Comparison of ENCODE assay signal across 1 cellular context in the genomic region with DNA sequence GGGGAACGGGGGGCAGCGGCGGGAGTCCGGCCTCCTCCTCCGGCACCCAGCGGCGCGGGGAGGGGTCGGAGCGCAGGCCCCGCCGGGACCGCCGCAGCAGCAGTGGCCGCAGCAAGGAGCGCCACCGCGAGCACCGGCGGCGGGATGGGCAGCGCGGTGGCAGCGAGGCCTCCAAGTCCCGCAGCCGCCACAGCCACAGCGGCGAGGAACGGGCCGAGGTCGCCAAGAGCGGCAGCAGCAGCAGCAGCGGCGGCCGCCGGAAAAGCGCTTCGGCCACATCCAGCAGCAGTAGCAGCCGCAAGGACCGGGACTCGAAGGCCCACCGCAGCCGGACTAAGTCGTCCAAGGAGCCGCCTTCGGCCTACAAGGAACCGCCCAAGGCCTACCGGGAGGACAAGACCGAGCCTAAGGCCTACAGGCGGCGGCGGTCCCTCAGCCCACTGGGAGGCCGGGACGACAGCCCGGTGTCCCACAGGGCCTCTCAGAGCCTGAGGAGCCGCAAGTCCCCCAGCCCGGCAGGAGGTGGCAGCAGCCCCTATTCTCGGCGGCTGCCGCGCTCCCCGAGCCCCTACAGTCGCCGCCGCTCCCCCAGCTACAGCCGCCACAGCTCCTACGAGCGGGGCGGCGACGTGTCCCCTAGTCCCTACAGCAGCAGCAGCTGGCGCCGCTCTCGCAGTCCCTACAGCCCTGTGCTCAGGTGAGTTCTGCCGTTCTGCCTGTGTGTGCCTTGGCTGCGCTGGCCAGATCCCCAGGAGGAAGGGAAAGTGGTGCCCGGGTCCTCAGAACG.
TF ChIP-seq lines count a peak whose summit lies in the region.

No MANE protein-coding gene starts in this region.

TF ChIP-seq in HepG2, 621 proteins besides CTCF, POLR2A, EP300 and RAD21 (continued from another document and continues in another):
- TF ChIP-seq, protein P1, sequence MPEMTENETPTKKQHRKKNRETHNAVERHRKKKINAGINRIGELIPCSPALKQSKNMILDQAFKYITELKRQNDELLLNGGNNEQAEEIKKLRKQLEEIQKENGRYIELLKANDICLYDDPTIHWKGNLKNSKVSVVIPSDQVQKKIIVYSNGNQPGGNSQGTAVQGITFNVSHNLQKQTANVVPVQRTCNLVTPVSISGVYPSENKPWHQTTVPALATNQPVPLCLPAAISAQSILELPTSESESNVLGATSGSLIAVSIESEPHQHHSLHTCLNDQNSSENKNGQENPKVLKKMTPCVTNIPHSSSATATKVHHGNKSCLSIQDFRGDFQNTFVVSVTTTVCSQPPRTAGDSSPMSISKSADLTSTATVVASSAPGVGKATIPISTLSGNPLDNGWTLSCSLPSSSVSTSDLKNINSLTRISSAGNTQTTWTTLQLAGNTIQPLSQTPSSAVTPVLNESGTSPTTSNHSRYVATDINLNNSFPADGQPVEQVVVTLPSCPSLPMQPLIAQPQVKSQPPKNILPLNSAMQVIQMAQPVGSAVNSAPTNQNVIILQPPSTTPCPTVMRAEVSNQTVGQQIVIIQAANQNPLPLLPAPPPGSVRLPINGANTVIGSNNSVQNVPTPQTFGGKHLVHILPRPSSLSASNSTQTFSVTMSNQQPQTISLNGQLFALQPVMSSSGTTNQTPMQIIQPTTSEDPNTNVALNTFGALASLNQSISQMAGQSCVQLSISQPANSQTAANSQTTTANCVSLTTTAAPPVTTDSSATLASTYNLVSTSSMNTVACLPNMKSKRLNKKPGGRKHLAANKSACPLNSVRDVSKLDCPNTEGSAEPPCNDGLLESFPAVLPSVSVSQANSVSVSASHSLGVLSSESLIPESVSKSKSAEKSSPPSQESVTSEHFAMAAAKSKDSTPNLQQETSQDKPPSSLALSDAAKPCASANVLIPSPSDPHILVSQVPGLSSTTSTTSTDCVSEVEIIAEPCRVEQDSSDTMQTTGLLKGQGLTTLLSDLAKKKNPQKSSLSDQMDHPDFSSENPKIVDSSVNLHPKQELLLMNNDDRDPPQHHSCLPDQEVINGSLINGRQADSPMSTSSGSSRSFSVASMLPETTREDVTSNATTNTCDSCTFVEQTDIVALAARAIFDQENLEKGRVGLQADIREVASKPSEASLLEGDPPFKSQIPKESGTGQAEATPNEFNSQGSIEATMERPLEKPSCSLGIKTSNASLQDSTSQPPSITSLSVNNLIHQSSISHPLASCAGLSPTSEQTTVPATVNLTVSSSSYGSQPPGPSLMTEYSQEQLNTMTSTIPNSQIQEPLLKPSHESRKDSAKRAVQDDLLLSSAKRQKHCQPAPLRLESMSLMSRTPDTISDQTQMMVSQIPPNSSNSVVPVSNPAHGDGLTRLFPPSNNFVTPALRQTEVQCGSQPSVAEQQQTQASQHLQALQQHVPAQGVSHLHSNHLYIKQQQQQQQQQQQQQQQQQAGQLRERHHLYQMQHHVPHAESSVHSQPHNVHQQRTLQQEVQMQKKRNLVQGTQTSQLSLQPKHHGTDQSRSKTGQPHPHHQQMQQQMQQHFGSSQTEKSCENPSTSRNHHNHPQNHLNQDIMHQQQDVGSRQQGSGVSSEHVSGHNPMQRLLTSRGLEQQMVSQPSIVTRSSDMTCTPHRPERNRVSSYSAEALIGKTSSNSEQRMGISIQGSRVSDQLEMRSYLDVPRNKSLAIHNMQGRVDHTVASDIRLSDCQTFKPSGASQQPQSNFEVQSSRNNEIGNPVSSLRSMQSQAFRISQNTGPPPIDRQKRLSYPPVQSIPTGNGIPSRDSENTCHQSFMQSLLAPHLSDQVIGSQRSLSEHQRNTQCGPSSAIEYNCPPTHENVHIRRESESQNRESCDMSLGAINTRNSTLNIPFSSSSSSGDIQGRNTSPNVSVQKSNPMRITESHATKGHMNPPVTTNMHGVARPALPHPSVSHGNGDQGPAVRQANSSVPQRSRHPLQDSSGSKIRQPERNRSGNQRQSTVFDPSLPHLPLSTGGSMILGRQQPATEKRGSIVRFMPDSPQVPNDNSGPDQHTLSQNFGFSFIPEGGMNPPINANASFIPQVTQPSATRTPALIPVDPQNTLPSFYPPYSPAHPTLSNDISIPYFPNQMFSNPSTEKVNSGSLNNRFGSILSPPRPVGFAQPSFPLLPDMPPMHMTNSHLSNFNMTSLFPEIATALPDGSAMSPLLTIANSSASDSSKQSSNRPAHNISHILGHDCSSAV (CRISPR knock-in tag; IDR thresholded peaks at IDR 0.05; ENCODE audit: borderline replicate concordance), result no peak
- peak; percentile 84 for TF ChIP-seq ZNF292 (CRISPR knock-in tag; IDR thresholded peaks at IDR 0.05; ENCODE audit: borderline replicate concordance, low read depth)
- no peak for TF ChIP-seq FOXA1 (IDR thresholded peaks at IDR 0.05)
- no peak for TF ChIP-seq FOXA1 (CRISPR knock-in tag; IDR thresholded peaks at IDR 0.05)
- no peak for TF ChIP-seq PAF1 (CRISPR knock-in tag; IDR thresholded peaks at IDR 0.05)
- no peak for TF ChIP-seq ETV6 (CRISPR knock-in tag; conservative IDR thresholded peaks at IDR 0.05)
- TF ChIP-seq ARID2 (CRISPR knock-in tag; IDR thresholded peaks at IDR 0.05; ENCODE audit: borderline replicate concordance), result no peak
- TF ChIP-seq DNMT3B (CRISPR knock-in tag; conservative IDR thresholded peaks at IDR 0.05), result no peak
- TF ChIP-seq HDAC1 (CRISPR knock-in tag; IDR thresholded peaks at IDR 0.05), result peak; percentile 67
- TF ChIP-seq MED8 (CRISPR knock-in tag; IDR thresholded peaks at IDR 0.05; ENCODE audit: insufficient replicate concordance), result no peak
- TF ChIP-seq ZNF552 (CRISPR knock-in tag; IDR thresholded peaks at IDR 0.05; ENCODE audit: borderline replicate concordance), result peak; percentile 56; the same call in 1 of the 2 replicates
- no peak for TF ChIP-seq ZNF350 (CRISPR knock-in tag; IDR thresholded peaks at IDR 0.05; ENCODE audit: borderline replicate concordance, low read depth)
- TF ChIP-seq, protein P2, sequence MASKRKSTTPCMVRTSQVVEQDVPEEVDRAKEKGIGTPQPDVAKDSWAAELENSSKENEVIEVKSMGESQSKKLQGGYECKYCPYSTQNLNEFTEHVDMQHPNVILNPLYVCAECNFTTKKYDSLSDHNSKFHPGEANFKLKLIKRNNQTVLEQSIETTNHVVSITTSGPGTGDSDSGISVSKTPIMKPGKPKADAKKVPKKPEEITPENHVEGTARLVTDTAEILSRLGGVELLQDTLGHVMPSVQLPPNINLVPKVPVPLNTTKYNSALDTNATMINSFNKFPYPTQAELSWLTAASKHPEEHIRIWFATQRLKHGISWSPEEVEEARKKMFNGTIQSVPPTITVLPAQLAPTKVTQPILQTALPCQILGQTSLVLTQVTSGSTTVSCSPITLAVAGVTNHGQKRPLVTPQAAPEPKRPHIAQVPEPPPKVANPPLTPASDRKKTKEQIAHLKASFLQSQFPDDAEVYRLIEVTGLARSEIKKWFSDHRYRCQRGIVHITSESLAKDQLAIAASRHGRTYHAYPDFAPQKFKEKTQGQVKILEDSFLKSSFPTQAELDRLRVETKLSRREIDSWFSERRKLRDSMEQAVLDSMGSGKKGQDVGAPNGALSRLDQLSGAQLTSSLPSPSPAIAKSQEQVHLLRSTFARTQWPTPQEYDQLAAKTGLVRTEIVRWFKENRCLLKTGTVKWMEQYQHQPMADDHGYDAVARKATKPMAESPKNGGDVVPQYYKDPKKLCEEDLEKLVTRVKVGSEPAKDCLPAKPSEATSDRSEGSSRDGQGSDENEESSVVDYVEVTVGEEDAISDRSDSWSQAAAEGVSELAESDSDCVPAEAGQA (IDR thresholded peaks at IDR 0.05; ENCODE audit: low read depth), result no peak
- TF ChIP-seq, protein P2 (CRISPR knock-in tag; IDR thresholded peaks at IDR 0.05; ENCODE audit: borderline replicate concordance), result 0 out of 2 replicates have a peak, but pooled peaks have one; percentile 27
- TF ChIP-seq DMAP1 (CRISPR knock-in tag; IDR thresholded peaks at IDR 0.05), result no peak
- no peak for TF ChIP-seq SP1 (IDR thresholded peaks at IDR 0.05)
- no peak for TF ChIP-seq SP1 (CRISPR knock-in tag; IDR thresholded peaks at IDR 0.05)
- TF ChIP-seq ELF1 (CRISPR knock-in tag; IDR thresholded peaks at IDR 0.05), result no peak
- no peak for TF ChIP-seq KDM1A (CRISPR knock-in tag; IDR thresholded peaks at IDR 0.05)
- no peak for TF ChIP-seq PLRG1 (conservative IDR thresholded peaks at IDR 0.05)
- TF ChIP-seq, protein P3, sequence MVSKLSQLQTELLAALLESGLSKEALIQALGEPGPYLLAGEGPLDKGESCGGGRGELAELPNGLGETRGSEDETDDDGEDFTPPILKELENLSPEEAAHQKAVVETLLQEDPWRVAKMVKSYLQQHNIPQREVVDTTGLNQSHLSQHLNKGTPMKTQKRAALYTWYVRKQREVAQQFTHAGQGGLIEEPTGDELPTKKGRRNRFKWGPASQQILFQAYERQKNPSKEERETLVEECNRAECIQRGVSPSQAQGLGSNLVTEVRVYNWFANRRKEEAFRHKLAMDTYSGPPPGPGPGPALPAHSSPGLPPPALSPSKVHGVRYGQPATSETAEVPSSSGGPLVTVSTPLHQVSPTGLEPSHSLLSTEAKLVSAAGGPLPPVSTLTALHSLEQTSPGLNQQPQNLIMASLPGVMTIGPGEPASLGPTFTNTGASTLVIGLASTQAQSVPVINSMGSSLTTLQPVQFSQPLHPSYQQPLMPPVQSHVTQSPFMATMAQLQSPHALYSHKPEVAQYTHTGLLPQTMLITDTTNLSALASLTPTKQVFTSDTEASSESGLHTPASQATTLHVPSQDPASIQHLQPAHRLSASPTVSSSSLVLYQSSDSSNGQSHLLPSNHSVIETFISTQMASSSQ (IDR thresholded peaks at IDR 0.05; ENCODE audit: low read depth), result no peak
- TF ChIP-seq, protein P3 (CRISPR knock-in tag; IDR thresholded peaks at IDR 0.05; ENCODE audit: borderline replicate concordance), result 0 out of 2 replicates have a peak, but pooled peaks have one; percentile 22
- no peak for TF ChIP-seq FOXP1 (IDR thresholded peaks at IDR 0.05)
- no peak for TF ChIP-seq FOXP1 (CRISPR knock-in tag; IDR thresholded peaks at IDR 0.05)
- TF ChIP-seq, protein P4, sequence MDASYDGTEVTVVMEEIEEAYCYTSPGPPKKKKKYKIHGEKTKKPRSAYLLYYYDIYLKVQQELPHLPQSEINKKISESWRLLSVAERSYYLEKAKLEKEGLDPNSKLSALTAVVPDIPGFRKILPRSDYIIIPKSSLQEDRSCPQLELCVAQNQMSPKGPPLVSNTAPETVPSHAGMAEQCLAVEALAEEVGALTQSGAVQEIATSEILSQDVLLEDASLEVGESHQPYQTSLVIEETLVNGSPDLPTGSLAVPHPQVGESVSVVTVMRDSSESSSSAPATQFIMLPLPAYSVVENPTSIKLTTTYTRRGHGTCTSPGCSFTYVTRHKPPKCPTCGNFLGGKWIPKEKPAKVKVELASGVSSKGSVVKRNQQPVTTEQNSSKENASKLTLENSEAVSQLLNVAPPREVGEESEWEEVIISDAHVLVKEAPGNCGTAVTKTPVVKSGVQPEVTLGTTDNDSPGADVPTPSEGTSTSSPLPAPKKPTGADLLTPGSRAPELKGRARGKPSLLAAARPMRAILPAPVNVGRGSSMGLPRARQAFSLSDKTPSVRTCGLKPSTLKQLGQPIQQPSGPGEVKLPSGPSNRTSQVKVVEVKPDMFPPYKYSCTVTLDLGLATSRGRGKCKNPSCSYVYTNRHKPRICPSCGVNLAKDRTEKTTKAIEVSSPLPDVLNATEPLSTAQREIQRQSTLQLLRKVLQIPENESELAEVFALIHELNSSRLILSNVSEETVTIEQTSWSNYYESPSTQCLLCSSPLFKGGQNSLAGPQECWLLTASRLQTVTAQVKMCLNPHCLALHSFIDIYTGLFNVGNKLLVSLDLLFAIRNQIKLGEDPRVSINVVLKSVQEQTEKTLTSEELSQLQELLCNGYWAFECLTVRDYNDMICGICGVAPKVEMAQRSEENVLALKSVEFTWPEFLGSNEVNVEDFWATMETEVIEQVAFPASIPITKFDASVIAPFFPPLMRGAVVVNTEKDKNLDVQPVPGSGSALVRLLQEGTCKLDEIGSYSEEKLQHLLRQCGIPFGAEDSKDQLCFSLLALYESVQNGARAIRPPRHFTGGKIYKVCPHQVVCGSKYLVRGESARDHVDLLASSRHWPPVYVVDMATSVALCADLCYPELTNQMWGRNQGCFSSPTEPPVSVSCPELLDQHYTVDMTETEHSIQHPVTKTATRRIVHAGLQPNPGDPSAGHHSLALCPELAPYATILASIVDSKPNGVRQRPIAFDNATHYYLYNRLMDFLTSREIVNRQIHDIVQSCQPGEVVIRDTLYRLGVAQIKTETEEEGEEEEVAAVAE (CRISPR knock-in tag; IDR thresholded peaks at IDR 0.05; ENCODE audit: borderline replicate concordance), result no peak
- no peak for TF ChIP-seq ETV5 (CRISPR knock-in tag; IDR thresholded peaks at IDR 0.05; ENCODE audit: borderline replicate concordance)
- no peak for TF ChIP-seq ZNF34 (CRISPR knock-in tag; IDR thresholded peaks at IDR 0.05; ENCODE audit: borderline replicate concordance)
